ENCODE assay signal across 1 cellular context in the genomic region with DNA sequence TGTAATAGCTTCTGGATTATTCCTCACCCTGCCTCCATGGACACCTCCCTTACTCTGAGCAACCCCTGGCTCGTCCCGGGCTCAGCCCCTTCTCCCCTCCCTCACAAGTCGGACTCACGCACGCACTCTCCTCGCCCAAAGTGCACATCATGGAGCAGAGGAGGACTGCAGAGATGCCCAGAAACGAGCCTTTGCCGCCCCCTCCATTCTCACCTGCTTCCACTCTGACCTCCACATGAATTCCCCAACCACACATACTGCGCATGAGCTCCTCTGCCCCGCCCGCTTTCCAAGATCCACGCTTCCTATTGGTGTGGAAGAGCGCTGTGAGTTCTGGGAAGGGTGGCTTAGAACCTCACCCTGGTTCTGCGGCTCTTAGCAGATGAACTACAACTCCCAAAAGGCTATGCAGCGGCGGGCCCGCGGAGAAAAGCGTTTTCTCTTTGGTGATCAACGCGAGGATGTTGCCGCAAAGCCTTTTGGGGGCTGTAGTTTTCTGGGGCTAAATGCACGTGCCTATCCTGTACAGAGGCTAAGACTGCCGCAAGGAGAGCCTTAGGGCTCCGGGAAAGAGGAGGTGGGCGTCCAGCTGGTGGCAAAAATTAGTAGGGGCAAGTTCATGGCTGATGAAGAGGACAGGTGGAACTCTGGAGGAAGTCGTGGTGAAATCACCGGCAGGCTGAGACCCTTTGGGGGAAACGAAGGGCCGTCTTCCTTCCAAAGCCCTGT.
TF ChIP-seq lines count a peak whose summit lies in the region.

TSS of gene PHB1 (minus strand) at position 261 of the 729 bp plus-strand sequence. CDS start 1,618 bp downstream, outside the sequence.

TF ChIP-seq in K562, 482 proteins besides CTCF, POLR2A, EP300 and RAD21 (continued from another document and continues in another):
- TF ChIP-seq CREB3 (tag; conservative IDR thresholded peaks at IDR 0.05; ENCODE audit: low read depth) (no peak), NUFIP1 (IDR thresholded peaks at IDR 0.05; ENCODE audit: partially characterized antibody) (no peak), MAFF (IDR thresholded peaks at IDR 0.05; ENCODE audit: low read length) (peak; percentile 30; the same call in 1 of the 2 replicates), MXI1 (IDR thresholded peaks at IDR 0.05; ENCODE audit: low read depth, low read length) (peak; percentile 97), YY1 (IDR thresholded peaks at IDR 0.05; ENCODE audit: borderline replicate concordance in 1 of 3, control insufficient read depth in 1 of 3, extremely low read depth in 1 of 3, insufficient read depth in 3 of 3, insufficient read length in 1 of 3, insufficient replicate concordance in 2 of 3, low read depth in 1 of 3, low read length in 2 of 3) (peak in 1 of 3 experiments; percentile 26), SREBF1 (IDR thresholded peaks at IDR 0.05; ENCODE audit: borderline replicate concordance, low read depth, low read length) (peak; percentile 55; the same call in 1 of the 2 replicates), ARNT (IDR thresholded peaks at IDR 0.05) (0 out of 4 replicates have a peak, but pooled peaks of 1 of the 2 experiments have one; percentile 54), ZNF589 (CRISPR knock-in tag; IDR thresholded peaks at IDR 0.05; ENCODE audit: low read depth) (peak; percentile 82), RBM39 (optimal IDR thresholded peaks at IDR 0.05; ENCODE audit: low read depth, low read length) (no peak), BCL6 (CRISPR knock-in tag; IDR thresholded peaks at IDR 0.05) (0 out of 2 replicates have a peak, but pooled peaks have one; percentile 64), L3MBTL2 (IDR thresholded peaks at IDR 0.05) (peak; percentile 86), CXXC5 (CRISPR knock-in tag; IDR thresholded peaks at IDR 0.05) (peak; percentile 82), MTA1 (IDR thresholded peaks at IDR 0.05; ENCODE audit: borderline replicate concordance) (no peak), PHB (CRISPR knock-in tag; IDR thresholded peaks at IDR 0.05) (no peak), BRD9 (IDR thresholded peaks at IDR 0.05; ENCODE audit: low read depth, partially characterized antibody) (no peak), ZNF639 (CRISPR knock-in tag; conservative IDR thresholded peaks at IDR 0.05 in 1 of 2, IDR thresholded peaks at IDR 0.05 in 1 of 2) (peak in 1 of 2 experiments; percentile 83; a peak in 2 of 4 replicates), MEF2D (tag; conservative IDR thresholded peaks at IDR 0.05; ENCODE audit: low read depth) (no peak), MYC (IDR thresholded peaks at IDR 0.05; ENCODE audit: low read depth, low read length) (peak; percentile 96), MYC (CRISPR knock-in tag; IDR thresholded peaks at IDR 0.05; ENCODE audit: borderline replicate concordance, low read depth) (peak; percentile 17; the same call in 1 of the 2 replicates), KLF13 (tag; IDR thresholded peaks at IDR 0.05; ENCODE audit: borderline replicate concordance, low read depth) (no peak; the same call in 1 of the 2 replicates), GABPA (tag; conservative IDR thresholded peaks at IDR 0.05; ENCODE audit: low read depth) (peak; percentile 70), ZFP1 (CRISPR knock-in tag; IDR thresholded peaks at IDR 0.05) (no peak), DIDO1 (tag; IDR thresholded peaks at IDR 0.05; ENCODE audit: low read depth) (peak; percentile 70; the same call in 1 of the 2 replicates), POU5F1 (IDR thresholded peaks at IDR 0.05; ENCODE audit: borderline replicate concordance, low read depth, low read length, partially characterized antibody) (peak; percentile 83), RAD51 (IDR thresholded peaks at IDR 0.05; ENCODE audit: borderline replicate concordance, low read depth) (no peak)
- TF ChIP-seq, protein P1, sequence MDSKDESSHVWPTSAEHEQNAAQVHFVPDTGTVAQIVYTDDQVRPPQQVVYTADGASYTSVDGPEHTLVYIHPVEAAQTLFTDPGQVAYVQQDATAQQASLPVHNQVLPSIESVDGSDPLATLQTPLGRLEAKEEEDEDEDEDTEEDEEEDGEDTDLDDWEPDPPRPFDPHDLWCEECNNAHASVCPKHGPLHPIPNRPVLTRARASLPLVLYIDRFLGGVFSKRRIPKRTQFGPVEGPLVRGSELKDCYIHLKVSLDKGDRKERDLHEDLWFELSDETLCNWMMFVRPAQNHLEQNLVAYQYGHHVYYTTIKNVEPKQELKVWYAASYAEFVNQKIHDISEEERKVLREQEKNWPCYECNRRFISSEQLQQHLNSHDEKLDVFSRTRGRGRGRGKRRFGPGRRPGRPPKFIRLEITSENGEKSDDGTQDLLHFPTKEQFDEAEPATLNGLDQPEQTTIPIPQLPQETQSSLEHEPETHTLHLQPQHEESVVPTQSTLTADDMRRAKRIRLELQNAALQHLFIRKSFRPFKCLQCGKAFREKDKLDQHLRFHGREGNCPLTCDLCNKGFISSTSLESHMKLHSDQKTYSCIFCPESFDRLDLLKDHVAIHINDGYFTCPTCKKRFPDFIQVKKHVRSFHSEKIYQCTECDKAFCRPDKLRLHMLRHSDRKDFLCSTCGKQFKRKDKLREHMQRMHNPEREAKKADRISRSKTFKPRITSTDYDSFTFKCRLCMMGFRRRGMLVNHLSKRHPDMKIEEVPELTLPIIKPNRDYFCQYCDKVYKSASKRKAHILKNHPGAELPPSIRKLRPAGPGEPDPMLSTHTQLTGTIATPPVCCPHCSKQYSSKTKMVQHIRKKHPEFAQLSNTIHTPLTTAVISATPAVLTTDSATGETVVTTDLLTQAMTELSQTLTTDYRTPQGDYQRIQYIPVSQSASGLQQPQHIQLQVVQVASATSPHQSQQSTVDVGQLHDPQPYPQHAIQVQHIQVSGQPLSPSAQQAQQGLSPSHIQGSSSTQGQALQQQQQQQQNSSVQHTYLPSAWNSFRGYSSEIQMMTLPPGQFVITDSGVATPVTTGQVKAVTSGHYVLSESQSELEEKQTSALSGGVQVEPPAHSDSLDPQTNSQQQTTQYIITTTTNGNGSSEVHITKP (IDR thresholded peaks at IDR 0.05; ENCODE audit: partially characterized antibody): no peak
- TF ChIP-seq, protein P2, sequence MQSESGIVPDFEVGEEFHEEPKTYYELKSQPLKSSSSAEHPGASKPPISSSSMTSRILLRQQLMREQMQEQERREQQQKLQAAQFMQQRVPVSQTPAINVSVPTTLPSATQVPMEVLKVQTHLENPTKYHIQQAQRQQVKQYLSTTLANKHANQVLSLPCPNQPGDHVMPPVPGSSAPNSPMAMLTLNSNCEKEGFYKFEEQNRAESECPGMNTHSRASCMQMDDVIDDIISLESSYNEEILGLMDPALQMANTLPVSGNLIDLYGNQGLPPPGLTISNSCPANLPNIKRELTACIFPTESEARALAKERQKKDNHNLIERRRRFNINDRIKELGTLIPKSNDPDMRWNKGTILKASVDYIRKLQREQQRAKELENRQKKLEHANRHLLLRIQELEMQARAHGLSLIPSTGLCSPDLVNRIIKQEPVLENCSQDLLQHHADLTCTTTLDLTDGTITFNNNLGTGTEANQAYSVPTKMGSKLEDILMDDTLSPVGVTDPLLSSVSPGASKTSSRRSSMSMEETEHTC (IDR thresholded peaks at IDR 0.05): peak; percentile 83; the same call in 1 of the 2 replicates
- TF ChIP-seq, protein P3, sequence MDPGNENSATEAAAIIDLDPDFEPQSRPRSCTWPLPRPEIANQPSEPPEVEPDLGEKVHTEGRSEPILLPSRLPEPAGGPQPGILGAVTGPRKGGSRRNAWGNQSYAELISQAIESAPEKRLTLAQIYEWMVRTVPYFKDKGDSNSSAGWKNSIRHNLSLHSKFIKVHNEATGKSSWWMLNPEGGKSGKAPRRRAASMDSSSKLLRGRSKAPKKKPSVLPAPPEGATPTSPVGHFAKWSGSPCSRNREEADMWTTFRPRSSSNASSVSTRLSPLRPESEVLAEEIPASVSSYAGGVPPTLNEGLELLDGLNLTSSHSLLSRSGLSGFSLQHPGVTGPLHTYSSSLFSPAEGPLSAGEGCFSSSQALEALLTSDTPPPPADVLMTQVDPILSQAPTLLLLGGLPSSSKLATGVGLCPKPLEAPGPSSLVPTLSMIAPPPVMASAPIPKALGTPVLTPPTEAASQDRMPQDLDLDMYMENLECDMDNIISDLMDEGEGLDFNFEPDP (CRISPR knock-in tag; IDR thresholded peaks at IDR 0.05): no peak; the same call in 1 of the 2 replicates
- TF ChIP-seq, protein P4, sequence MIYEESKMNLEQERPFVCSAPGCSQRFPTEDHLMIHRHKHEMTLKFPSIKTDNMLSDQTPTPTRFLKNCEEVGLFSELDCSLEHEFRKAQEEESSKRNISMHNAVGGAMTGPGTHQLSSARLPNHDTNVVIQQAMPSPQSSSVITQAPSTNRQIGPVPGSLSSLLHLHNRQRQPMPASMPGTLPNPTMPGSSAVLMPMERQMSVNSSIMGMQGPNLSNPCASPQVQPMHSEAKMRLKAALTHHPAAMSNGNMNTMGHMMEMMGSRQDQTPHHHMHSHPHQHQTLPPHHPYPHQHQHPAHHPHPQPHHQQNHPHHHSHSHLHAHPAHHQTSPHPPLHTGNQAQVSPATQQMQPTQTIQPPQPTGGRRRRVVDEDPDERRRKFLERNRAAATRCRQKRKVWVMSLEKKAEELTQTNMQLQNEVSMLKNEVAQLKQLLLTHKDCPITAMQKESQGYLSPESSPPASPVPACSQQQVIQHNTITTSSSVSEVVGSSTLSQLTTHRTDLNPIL (CRISPR knock-in tag; IDR thresholded peaks at IDR 0.05): no peak
- TF ChIP-seq, protein P5, sequence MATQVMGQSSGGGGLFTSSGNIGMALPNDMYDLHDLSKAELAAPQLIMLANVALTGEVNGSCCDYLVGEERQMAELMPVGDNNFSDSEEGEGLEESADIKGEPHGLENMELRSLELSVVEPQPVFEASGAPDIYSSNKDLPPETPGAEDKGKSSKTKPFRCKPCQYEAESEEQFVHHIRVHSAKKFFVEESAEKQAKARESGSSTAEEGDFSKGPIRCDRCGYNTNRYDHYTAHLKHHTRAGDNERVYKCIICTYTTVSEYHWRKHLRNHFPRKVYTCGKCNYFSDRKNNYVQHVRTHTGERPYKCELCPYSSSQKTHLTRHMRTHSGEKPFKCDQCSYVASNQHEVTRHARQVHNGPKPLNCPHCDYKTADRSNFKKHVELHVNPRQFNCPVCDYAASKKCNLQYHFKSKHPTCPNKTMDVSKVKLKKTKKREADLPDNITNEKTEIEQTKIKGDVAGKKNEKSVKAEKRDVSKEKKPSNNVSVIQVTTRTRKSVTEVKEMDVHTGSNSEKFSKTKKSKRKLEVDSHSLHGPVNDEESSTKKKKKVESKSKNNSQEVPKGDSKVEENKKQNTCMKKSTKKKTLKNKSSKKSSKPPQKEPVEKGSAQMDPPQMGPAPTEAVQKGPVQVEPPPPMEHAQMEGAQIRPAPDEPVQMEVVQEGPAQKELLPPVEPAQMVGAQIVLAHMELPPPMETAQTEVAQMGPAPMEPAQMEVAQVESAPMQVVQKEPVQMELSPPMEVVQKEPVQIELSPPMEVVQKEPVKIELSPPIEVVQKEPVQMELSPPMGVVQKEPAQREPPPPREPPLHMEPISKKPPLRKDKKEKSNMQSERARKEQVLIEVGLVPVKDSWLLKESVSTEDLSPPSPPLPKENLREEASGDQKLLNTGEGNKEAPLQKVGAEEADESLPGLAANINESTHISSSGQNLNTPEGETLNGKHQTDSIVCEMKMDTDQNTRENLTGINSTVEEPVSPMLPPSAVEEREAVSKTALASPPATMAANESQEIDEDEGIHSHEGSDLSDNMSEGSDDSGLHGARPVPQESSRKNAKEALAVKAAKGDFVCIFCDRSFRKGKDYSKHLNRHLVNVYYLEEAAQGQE (CRISPR knock-in tag; IDR thresholded peaks at IDR 0.05; ENCODE audit: low read depth): no peak
- TF ChIP-seq, protein P6, sequence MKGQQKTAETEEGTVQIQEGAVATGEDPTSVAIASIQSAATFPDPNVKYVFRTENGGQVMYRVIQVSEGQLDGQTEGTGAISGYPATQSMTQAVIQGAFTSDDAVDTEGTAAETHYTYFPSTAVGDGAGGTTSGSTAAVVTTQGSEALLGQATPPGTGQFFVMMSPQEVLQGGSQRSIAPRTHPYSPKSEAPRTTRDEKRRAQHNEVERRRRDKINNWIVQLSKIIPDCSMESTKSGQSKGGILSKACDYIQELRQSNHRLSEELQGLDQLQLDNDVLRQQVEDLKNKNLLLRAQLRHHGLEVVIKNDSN (CRISPR knock-in tag; IDR thresholded peaks at IDR 0.05): peak; percentile 53
